In genomic region chr17:77376795-77377751, GRCh38 we compare ENCODE assay signal across 9 cellular contexts.
DNase-seq lines count a peak whose midpoint lies in the region; ATAC-seq lines count a peak whose summit lies in the region.
"Had no signal": no experiment of that assay in that cellular context is flagged by ENCODE, and none has a peak within 500 bp of the region (broad histone marks: within the 10 kb centered on the region; RNA-seq: fewer than 3 reads in every experiment).

No MANE protein-coding gene starts in this region.

- H3K4me1 Mint-ChIP-seq in activated CD4-positive, alpha-beta T cell treated with anti-CD3 and anti-CD28 coated beads for 36 hours = peaks cover 72% of the 10 kb centered on the region
- peaks cover 65% of the 10 kb centered on the region for H3K4me1 Mint-ChIP-seq in activated naive CD8-positive, alpha-beta T cell treated with anti-CD3 and anti-CD28 coated beads, Interleukin-2, amount 50 U/mL, for 24 hours

- H3K9me3 Mint-ChIP-seq in activated CD4-positive, alpha-beta T cell treated with anti-CD3 and anti-CD28 coated beads for 36 hours (ENCODE audit: low read depth) = no peaks in the 10 kb centered on the region
- no peaks in the 10 kb centered on the region for H3K9me3 Mint-ChIP-seq in activated naive CD8-positive, alpha-beta T cell treated with anti-CD3 and anti-CD28 coated beads, Interleukin-2, amount 50 U/mL, for 24 hours
- H3K9me3 Mint-ChIP-seq: IgD-negative memory B cell had no signal

- H3K27ac ChIP-seq in thymus (ENCODE audit: low read depth) = peak overlapping the region; percentile 20

- ATAC-seq in activated CD4-positive, alpha-beta T cell treated with anti-CD3 and anti-CD28 coated beads for 36 hours = no peak
- ATAC-seq in activated naive CD8-positive, alpha-beta T cell treated with anti-CD3 and anti-CD28 coated beads, Interleukin-2, amount 50 U/mL, for 24 hours = no peak
- ATAC-seq in GM21737 (IDR thresholded peaks at IDR 0.05; ENCODE audit: unreplicated experiment) = no peak

- no peaks in the 10 kb centered on the region for H3K36me3 ChIP-seq in thymus (ENCODE audit: control insufficient read depth, insufficient read depth)

- peak overlapping the region; percentile 88 for H3K27ac Mint-ChIP-seq in activated CD4-positive, alpha-beta T cell treated with anti-CD3 and anti-CD28 coated beads for 36 hours
- peak overlapping the region; percentile 77 for H3K27ac Mint-ChIP-seq in activated naive CD8-positive, alpha-beta T cell treated with anti-CD3 and anti-CD28 coated beads, Interleukin-2, amount 50 U/mL, for 24 hours

- 93% methylated on average over 33 of the region's 33 CpGs for WGBS in thymus

- no peaks in the 10 kb centered on the region for H3K9me3 ChIP-seq in thymus (ENCODE audit: control insufficient read depth)

- H3K36me3 Mint-ChIP-seq in activated CD4-positive, alpha-beta T cell treated with anti-CD3 and anti-CD28 coated beads for 36 hours (ENCODE audit: low read depth) = peaks cover 10% of the 10 kb centered on the region
- H3K36me3 Mint-ChIP-seq in activated naive CD8-positive, alpha-beta T cell treated with anti-CD3 and anti-CD28 coated beads, Interleukin-2, amount 50 U/mL, for 24 hours (ENCODE audit: low read depth) = no peaks in the 10 kb centered on the region

- peak overlapping the region; percentile 66 for H3K4me3 ChIP-seq in thymus (ENCODE audit: low read length)

- H3K4me3 Mint-ChIP-seq in activated CD4-positive, alpha-beta T cell treated with anti-CD3 and anti-CD28 coated beads for 36 hours = peak overlapping the region; percentile 81
- H3K4me3 Mint-ChIP-seq in activated naive CD8-positive, alpha-beta T cell treated with anti-CD3 and anti-CD28 coated beads, Interleukin-2, amount 50 U/mL, for 24 hours = peak overlapping the region; percentile 89

- peaks cover 59% of the 10 kb centered on the region for H3K4me1 ChIP-seq in thymus (ENCODE audit: control insufficient read depth, insufficient read depth, low read length)

- CTCF ChIA-PET in activated CD4-positive, alpha-beta T cell treated with anti-CD3 and anti-CD28 coated beads for 36 hours (lab: Charles Lee) = interaction anchor here (1.0 to 3.1 kb wide), 8 partner anchors 8 to 118 kb away, joined by 3 to 23 read pairs (median 4); no protein-coding TSS in a partner anchor

- no peaks in the 10 kb centered on the region for H3K27me3 Mint-ChIP-seq in activated CD4-positive, alpha-beta T cell treated with anti-CD3 and anti-CD28 coated beads for 36 hours
- no peaks in the 10 kb centered on the region for H3K27me3 Mint-ChIP-seq in activated naive CD8-positive, alpha-beta T cell treated with anti-CD3 and anti-CD28 coated beads, Interleukin-2, amount 50 U/mL, for 24 hours
- H3K27me3 Mint-ChIP-seq: IgD-negative memory B cell had no signal

- POLR2A ChIA-PET in activated CD4-positive, alpha-beta T cell treated with anti-CD3 and anti-CD28 coated beads for 36 hours (lab: Charles Lee) = interaction anchor here (1.0 to 1.1 kb wide), 2 partner anchors 12 to 13 kb away, joined by 4 to 6 read pairs; no protein-coding TSS in a partner anchor

- no peaks in the 10 kb centered on the region for H3K27me3 ChIP-seq in thymus (ENCODE audit: control insufficient read depth, insufficient read depth)

- intact Hi-C loops in activated CD4-positive, alpha-beta T cell treated with anti-CD3 and anti-CD28 coated beads for 36 hours (cut with DNase I, micrococcal nuclease) = loop anchor here in 1 of 2 experiments (1.0 kb wide), 1 partner anchor 12 kb away; no protein-coding TSS in a partner anchor

- no peak for DNase-seq in activated CD4-positive, alpha-beta T cell treated with anti-CD3 and anti-CD28 coated beads for 36 hours
- no peak for DNase-seq in activated CD4-positive, alpha-beta T cell treated with anti-CD3 and anti-CD28 coated beads for 48 hours
- DNase-seq in activated naive CD8-positive, alpha-beta T cell treated with anti-CD3 and anti-CD28 coated beads, Interleukin-2, amount 50 U/mL, for 24 hours = no peak
- DNase-seq in left kidney (ENCODE audit: low read depth, low spot score) = peak; percentile 49
- DNase-seq in GDM1 (lab: John Stamatoyannopoulos, UW) = no peak
- DNase-seq in SIG-M5 (lab: John Stamatoyannopoulos, UW) = no peak
